In genomic region chr15:77484994-77485393, GRCh38 we compare ENCODE assay signal across 15 cellular contexts.
DNase-seq lines count a peak whose midpoint lies in the region; ATAC-seq and TF ChIP-seq lines count a peak whose summit lies in the region.
"Had no signal": no experiment of that assay in that cellular context is flagged by ENCODE, and none has a peak within 500 bp of the region (broad histone marks: within the 10 kb centered on the region; RNA-seq: fewer than 3 reads in every experiment).

No MANE protein-coding gene starts in this region.

- no peak for ATAC-seq in stimulated activated naive CD8-positive, alpha-beta T cell treated with anti-CD3 and anti-CD28 coated beads, Interleukin-15, Interleukin-2, amounts not matched to agents 100 U/mL and 50 U/mL, for 24 hours
- ATAC-seq in GM18505 (IDR thresholded peaks at IDR 0.05; ENCODE audit: unreplicated experiment), result no peak
- ATAC-seq: GM12878 had no signal

- H3K27me3 Mint-ChIP-seq in activated naive CD8-positive, alpha-beta T cell, result no peaks in the 10 kb centered on the region
- no peaks in the 10 kb centered on the region for H3K27me3 Mint-ChIP-seq in activated naive CD8-positive, alpha-beta T cell treated with anti-CD3 and anti-CD28 coated beads for 36 hours
- H3K27me3 Mint-ChIP-seq in HFFc6 (ENCODE audit: insufficient read depth) (peaks cover under 1% of the 10 kb centered on the region), endothelial cell (ENCODE audit: unreplicated experiment) (peaks cover 2% of the 10 kb centered on the region)

- H3K4me3 ChIP-seq in spleen, result no peak overlapping the region
- H3K4me3 ChIP-seq: BLaER1, GM12878 had no signal

- H3K4me1 Mint-ChIP-seq in activated naive CD8-positive, alpha-beta T cell (ENCODE audit: low read depth), result peaks cover 22% of the 10 kb centered on the region
- peaks cover 18% of the 10 kb centered on the region for H3K4me1 Mint-ChIP-seq in activated naive CD8-positive, alpha-beta T cell treated with anti-CD3 and anti-CD28 coated beads for 36 hours
- H3K4me1 Mint-ChIP-seq in HFFc6 (ENCODE audit: low read depth) (peaks cover 46% of the 10 kb centered on the region), endothelial cell (ENCODE audit: unreplicated experiment) (peaks cover 76% of the 10 kb centered on the region)

- peaks cover 0 to 57% (median 19%) of the 10 kb centered on the region in 6 donors for H3K4me1 ChIP-seq in spleen

- H3K27me3 ChIP-seq in spleen (replicated peaks in 1 of 7), result no peaks in the 10 kb centered on the region
- H3K27me3 ChIP-seq: BLaER1 had no signal

- TF ChIP-seq CTCF in HFFc6 (IDR thresholded peaks at IDR 0.05) (no peak), endothelial cell (IDR thresholded peaks at IDR 0.05; ENCODE audit: unreplicated experiment) (no peak), spleen (IDR thresholded peaks at IDR 0.05 in 8 of 11, conservative IDR thresholded peaks at IDR 0.05 in 3 of 11) (no peak)

- intact Hi-C loops in spleen (cut with DNase I; ENCODE audit: low total_unique reads), result loop anchor here (10.0 kb wide), 1 partner anchor 50 kb away; no protein-coding TSS in a partner anchor

- peak overlapping the region; percentile 46 for H3K27ac Mint-ChIP-seq in activated naive CD8-positive, alpha-beta T cell
- no peak overlapping the region for H3K27ac Mint-ChIP-seq in activated naive CD8-positive, alpha-beta T cell treated with anti-CD3 and anti-CD28 coated beads for 36 hours
- H3K27ac Mint-ChIP-seq in HFFc6 (peak overlapping the region; percentile 24; the same call in 1 of the 2 replicates), endothelial cell (ENCODE audit: unreplicated experiment) (peak overlapping the region; percentile 80)

- no peak overlapping the region for H3K4me3 Mint-ChIP-seq in activated naive CD8-positive, alpha-beta T cell
- H3K4me3 Mint-ChIP-seq in activated naive CD8-positive, alpha-beta T cell treated with anti-CD3 and anti-CD28 coated beads for 36 hours, result no peak overlapping the region
- H3K4me3 Mint-ChIP-seq in HFFc6, result peak overlapping the region; percentile 13; the same call in 1 of the 2 replicates
- peak overlapping the region; percentile 37 for H3K4me3 Mint-ChIP-seq in endothelial cell (ENCODE audit: unreplicated experiment)

- peaks cover 18% of the 10 kb centered on the region for H3K36me3 Mint-ChIP-seq in activated naive CD8-positive, alpha-beta T cell
- peaks cover 16% of the 10 kb centered on the region for H3K36me3 Mint-ChIP-seq in activated naive CD8-positive, alpha-beta T cell treated with anti-CD3 and anti-CD28 coated beads for 36 hours
- peaks cover 16% of the 10 kb centered on the region for H3K36me3 Mint-ChIP-seq in HFFc6 (ENCODE audit: low read depth)
- peaks cover 27% of the 10 kb centered on the region for H3K36me3 Mint-ChIP-seq in endothelial cell (ENCODE audit: low read depth, unreplicated experiment)

- no peaks in the 10 kb centered on the region for H3K9me3 ChIP-seq in spleen
- H3K9me3 ChIP-seq: BLaER1 had no signal

- DNase-seq in activated naive CD8-positive, alpha-beta T cell treated with anti-CD3 and anti-CD28 coated beads for 36 hours, result no peak
- no peak for DNase-seq in HFFc6
- DNase-seq in endothelial cell (ENCODE audit: low spot score), result no peak
- DNase-seq in spleen, result no peak
- DNase-seq in stimulated activated naive CD8-positive, alpha-beta T cell treated with anti-CD3 and anti-CD28 coated beads, Interleukin-15, Interleukin-2, amounts not matched to agents 100 U/mL and 50 U/mL, for 24 hours, result no peak
- DNase-seq: 8988T, AML-193, Calu3, DMS79, HCEC 1CT had no signal

- H3K27ac ChIP-seq in spleen, result peak overlapping the region in 6 of 8 donors; percentile 69 to 83 (median 73)
- H3K27ac ChIP-seq: BLaER1, HL-60 had no signal

- no peaks in the 10 kb centered on the region for H3K9me3 Mint-ChIP-seq in activated naive CD8-positive, alpha-beta T cell (ENCODE audit: low read depth)
- H3K9me3 Mint-ChIP-seq in activated naive CD8-positive, alpha-beta T cell treated with anti-CD3 and anti-CD28 coated beads for 36 hours, result peaks cover 2% of the 10 kb centered on the region
- H3K9me3 Mint-ChIP-seq in HFFc6 (no peaks in the 10 kb centered on the region), endothelial cell (ENCODE audit: unreplicated experiment) (no peaks in the 10 kb centered on the region)

- H3K36me3 ChIP-seq in spleen, result peaks cover under 1 to 66% (median 38%) of the 10 kb centered on the region in 6 donors

- TF ChIP-seq POLR2A in spleen (IDR thresholded peaks at IDR 0.05) (no peak), GM18505 (IDR thresholded peaks at IDR 0.05; ENCODE audit: borderline replicate concordance, extremely low read depth, insufficient read depth, insufficient read length) (no peak)

Comparison
In these comparisons a context has a peak if more than half of its experiments do, and no peak if none do; other contexts are left out.
1. H3K4me3 Mint-ChIP-seq: peak in HFFc6 (single experiment) and endothelial cell (single experiment); none in activated naive CD8-positive, alpha-beta T cell (single experiment) and activated naive CD8-positive, alpha-beta T cell treated with anti-CD3 and anti-CD28 coated beads for 36 hours (single experiment).